In the genomic region with DNA sequence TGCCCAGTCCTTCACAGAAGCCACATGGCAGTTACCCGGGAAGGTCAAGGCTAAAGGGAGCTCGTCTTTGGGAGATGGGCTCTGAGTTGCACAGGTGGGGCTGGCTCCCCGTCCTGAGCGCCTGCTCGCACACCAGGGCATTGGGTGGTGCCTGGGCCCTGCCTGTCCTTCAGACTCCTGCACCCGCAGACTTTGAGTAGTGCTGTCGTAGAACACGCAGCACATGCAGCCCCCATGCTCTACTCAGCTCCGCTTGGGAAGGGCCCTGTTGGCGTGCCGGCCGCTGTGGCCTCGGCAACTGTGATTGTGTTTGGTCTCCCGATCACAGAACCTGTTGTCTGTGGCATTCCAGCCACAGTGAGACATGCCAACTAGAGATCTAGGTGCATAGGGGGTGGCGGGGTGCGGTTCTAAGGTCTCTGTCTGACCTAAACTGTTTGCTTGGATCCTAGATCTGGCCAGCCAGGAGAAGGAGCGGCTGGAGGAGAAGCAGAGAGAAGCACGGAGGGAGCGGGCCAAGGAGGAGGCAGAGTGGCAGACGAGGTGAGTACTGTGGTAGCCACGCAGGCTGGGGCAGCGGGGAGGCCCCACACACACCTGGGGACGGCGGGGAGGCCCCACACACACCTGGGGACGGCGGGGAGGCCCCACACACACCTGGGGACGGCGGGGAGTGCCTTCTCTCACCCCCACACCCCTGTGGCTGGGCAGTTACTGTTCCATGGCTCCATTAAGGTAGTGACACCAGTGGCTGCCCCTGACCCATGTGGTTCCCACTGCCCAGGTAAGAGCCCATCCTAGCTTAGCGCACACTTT, we compare ENCODE assay signal across 25 cellular contexts. TPM values are rescaled to one million over a fixed set of nuclear protein-coding genes. Genes with fewer than 3 reads are reported as not detected.
DNase-seq lines count a peak whose midpoint lies in the region; ATAC-seq and TF ChIP-seq lines count a peak whose summit lies in the region.
"Had no signal": no experiment of that assay in that cellular context is flagged by ENCODE, and none has a peak within 500 bp of the region (broad histone marks: within the 10 kb centered on the region; RNA-seq: fewer than 3 reads in every experiment).

No MANE protein-coding gene starts in this region.

- no peak for DNase-seq in activated naive CD4-positive, alpha-beta T cell treated with anti-CD3 and anti-CD28 coated beads, Interleukin-2, amount 50 U/mL, for 72 hours (ENCODE audit: low spot score in 2 of 2)
- DNase-seq in activated naive CD4-positive, alpha-beta T cell (lab: John Stamatoyannopoulos, UW): no peak
- DNase-seq in RWPE1 (ENCODE audit: low spot score) (no peak), memory B cell (ENCODE audit: low spot score in 2 of 2) (no peak), upper lobe of left lung (peak in 1 of 2 donors; percentile 73), mesenchymal stem cell (no peak)
- DNase-seq: activated CD4-positive, alpha-beta T cell treated with anti-CD3 and anti-CD28 coated beads for 4 hours; activated naive CD8-positive, alpha-beta T cell treated with anti-CD3 and anti-CD28 coated beads, Interleukin-2, amount 10 ng/mL, durations not matched to agents 7 days and 5 days; BE2C; erythroblast; foreskin fibroblast; H7; heart left ventricle; left cardiac atrium; NCI-H1105; NCI-H2029 treated with DMSO at 0.1 percent for 48 hours; NCI-H226; NCI-H774 had no signal

- no peak overlapping the region for H3K14ac ChIP-seq in mesenchymal stem cell (ENCODE audit: low read length in 2 of 2)

- no peak overlapping the region for H3K9ac ChIP-seq in mesenchymal stem cell (ENCODE audit: low read length)

- POLR2A ChIA-PET in RWPE1 (lab: Yijun Ruan, JAX; ENCODE audit: low non-redundant PET): interaction anchor here (0.6 kb wide), 1 partner anchor 95 kb away, joined by 3 read pairs; the partner anchor contains the start of gene RPS21

- H3K27me3 ChIP-seq in upper lobe of left lung (no peaks in the 10 kb centered on the region), mesenchymal stem cell (ENCODE audit: control insufficient read depth in 1 of 2, insufficient read depth in 1 of 2, low read length in 2 of 2) (no peaks in the 10 kb centered on the region)
- H3K27me3 ChIP-seq: BE2C, heart left ventricle, pancreas had no signal

- no peak overlapping the region for H3K23ac ChIP-seq in mesenchymal stem cell (ENCODE audit: low read length in 2 of 2)

- no peak for TF ChIP-seq CTCF in RWPE1 (conservative IDR thresholded peaks at IDR 0.05; ENCODE audit: low read depth)
- no peak for TF ChIP-seq CTCF in upper lobe of left lung (IDR thresholded peaks at IDR 0.05)

- H3K4me3 Mint-ChIP-seq in memory B cell: no peak overlapping the region
- H3K4me3 Mint-ChIP-seq: activated naive CD8-positive, alpha-beta T cell treated with anti-CD3 and anti-CD28 coated beads, Interleukin-2, amount 10 ng/mL, durations not matched to agents 7 days and 5 days; T-helper 1 cell treated with Interleukin-12 subunit alpha and Interleukin-12 subunit beta and Interleukin-4 antibody, amounts not matched to agents 30 μg/mL and 1 μg/mL, for 36 hours had no signal

- no peak overlapping the region for H2BK120ac ChIP-seq in mesenchymal stem cell (ENCODE audit: low read depth, low read length)

- H3K36me3 ChIP-seq in upper lobe of left lung: peaks cover 17 to 88% (median 62%) of the 10 kb centered on the region in 4 donors
- peaks cover 73 to 80% of the 10 kb centered on the region in 2 experiments for H3K36me3 ChIP-seq in mesenchymal stem cell (ENCODE audit: control insufficient read depth in 1 of 2, insufficient read depth in 2 of 2, low read depth in 1 of 2, low read length in 2 of 2)

- H3K9me3 ChIP-seq in upper lobe of left lung (no peaks in the 10 kb centered on the region), mesenchymal stem cell (ENCODE audit: control insufficient read depth, low read length) (no peaks in the 10 kb centered on the region)
- H3K9me3 ChIP-seq: BE2C, heart left ventricle, pancreas had no signal

- no peak for TF ChIP-seq EP300 in upper lobe of left lung (IDR thresholded peaks at IDR 0.05)

- H3K79me1 ChIP-seq in mesenchymal stem cell (replicated peaks; ENCODE audit: low read length, poor library complexity, severe bottlenecking): peaks cover 13% of the 10 kb centered on the region

- H4K91ac ChIP-seq in mesenchymal stem cell (ENCODE audit: low read length): no peak overlapping the region

- peak overlapping the region; percentile 3 for H3K27ac ChIP-seq in RWPE1
- no peak overlapping the region for H3K27ac ChIP-seq in upper lobe of left lung
- H3K27ac ChIP-seq in mesenchymal stem cell (ENCODE audit: low read length, poor library complexity, severe bottlenecking): no peak overlapping the region
- H3K27ac ChIP-seq: heart left ventricle, pancreas, SK-N-MC had no signal

- H2BK5ac ChIP-seq in mesenchymal stem cell (ENCODE audit: low read depth, low read length, poor library complexity, severe bottlenecking): no peak overlapping the region

- H2AK5ac ChIP-seq in mesenchymal stem cell (ENCODE audit: low read length, severe bottlenecking): no peak overlapping the region

- H3K18ac ChIP-seq in mesenchymal stem cell (ENCODE audit: low read depth in 1 of 2, low read length in 2 of 2): no peak overlapping the region

- H3K36me3 Mint-ChIP-seq in activated naive CD4-positive, alpha-beta T cell treated with anti-CD3 and anti-CD28 coated beads, Interleukin-2, amount 50 U/mL, for 72 hours: no peaks in the 10 kb centered on the region
- peaks cover 17% of the 10 kb centered on the region for H3K36me3 Mint-ChIP-seq in memory B cell

- peak overlapping the region; percentile 63 to 79 for H3K27ac Mint-ChIP-seq in activated naive CD4-positive, alpha-beta T cell treated with anti-CD3 and anti-CD28 coated beads, Interleukin-2, amount 50 U/mL, for 72 hours
- H3K27ac Mint-ChIP-seq in memory B cell: peak overlapping the region; percentile 86
- H3K27ac Mint-ChIP-seq: activated naive CD8-positive, alpha-beta T cell treated with anti-CD3 and anti-CD28 coated beads, Interleukin-2, amount 10 ng/mL, durations not matched to agents 7 days and 5 days; activated T-helper 2 cell treated with anti-CD3 and anti-CD28 coated beads, Interferon-gamma antibody, Interleukin-2, Interleukin-4, amounts not matched to agents 10 μg/mL and 5 μg/mL and 100 μg/mL, durations not matched to agents 14 hours and 24 hours and 36 hours; T-helper 1 cell treated with Interleukin-12 subunit alpha and Interleukin-12 subunit beta and Interleukin-4 antibody, amounts not matched to agents 30 μg/mL and 1 μg/mL, for 36 hours had no signal

- no peak overlapping the region for H2BK15ac ChIP-seq in mesenchymal stem cell (ENCODE audit: low read depth, poor library complexity, severe bottlenecking)

- H3K4me3 ChIP-seq in upper lobe of left lung (no peak overlapping the region), mesenchymal stem cell (ENCODE audit: insufficient read depth in 1 of 2, low read depth in 1 of 2, low read length in 2 of 2) (no peak overlapping the region)
- H3K4me3 ChIP-seq: heart left ventricle, pancreas, SK-N-MC had no signal

- ATAC-seq in activated naive CD4-positive, alpha-beta T cell treated with anti-CD3 and anti-CD28 coated beads, Interleukin-2, amount 50 U/mL, for 72 hours: no peak
- peak; percentile 18 for ATAC-seq in memory B cell (ENCODE audit: low read depth)
- ATAC-seq in upper lobe of left lung (ENCODE audit: low FRiP score in 2 of 2): peak; percentile 46 to 56
- ATAC-seq in HG02885 (IDR thresholded peaks at IDR 0.05; ENCODE audit: poor library complexity, unreplicated experiment): no peak
- no peak for ATAC-seq in GM18498 (IDR thresholded peaks at IDR 0.05; ENCODE audit: unreplicated experiment)
- ATAC-seq: naive thymus-derived CD8-positive, alpha-beta T cell; pancreas had no signal

- no peaks in the 10 kb centered on the region for H3K27me3 Mint-ChIP-seq in memory B cell
- H3K27me3 Mint-ChIP-seq: activated naive CD8-positive, alpha-beta T cell treated with anti-CD3 and anti-CD28 coated beads, Interleukin-2, amount 10 ng/mL, durations not matched to agents 7 days and 5 days; naive thymus-derived CD8-positive, alpha-beta T cell had no signal

- no peak overlapping the region for H3K4me2 ChIP-seq in mesenchymal stem cell (ENCODE audit: low read length, poor library complexity, severe bottlenecking)

- no peak overlapping the region for H2BK12ac ChIP-seq in mesenchymal stem cell (ENCODE audit: low read length in 2 of 2)

- H3K4me1 ChIP-seq in upper lobe of left lung (no peaks in the 10 kb centered on the region), mesenchymal stem cell (ENCODE audit: control insufficient read depth, insufficient read depth, low read depth, low read length) (no peaks in the 10 kb centered on the region)
- H3K4me1 ChIP-seq: pancreas had no signal

- no peak overlapping the region for H2AFZ ChIP-seq in mesenchymal stem cell (ENCODE audit: low read depth, low read length)

- CTCF ChIA-PET in RWPE1 (lab: Yijun Ruan, JAX): no interaction called here

- WGBS in upper lobe of left lung, 2 donors: 92 to 96% methylated on average over 17 to 27 of the region's 29 CpGs
- 97% methylated on average over 29 of the region's 29 CpGs for WGBS in mesenchymal stem cell

- H3K9me3 Mint-ChIP-seq in activated naive CD4-positive, alpha-beta T cell treated with anti-CD3 and anti-CD28 coated beads, Interleukin-2, amount 50 U/mL, for 72 hours: no peaks in the 10 kb centered on the region
- no peaks in the 10 kb centered on the region for H3K9me3 Mint-ChIP-seq in memory B cell
- H3K9me3 Mint-ChIP-seq: activated naive CD8-positive, alpha-beta T cell treated with anti-CD3 and anti-CD28 coated beads, Interleukin-2, amount 10 ng/mL, durations not matched to agents 7 days and 5 days; activated T-helper 2 cell treated with anti-CD3 and anti-CD28 coated beads, Interferon-gamma antibody, Interleukin-2, Interleukin-4, amounts not matched to agents 10 μg/mL and 5 μg/mL and 100 μg/mL, durations not matched to agents 14 hours and 24 hours and 36 hours; naive thymus-derived CD8-positive, alpha-beta T cell; T-helper 1 cell treated with Interleukin-12 subunit alpha and Interleukin-12 subunit beta and Interleukin-4 antibody, amounts not matched to agents 30 μg/mL and 1 μg/mL, for 36 hours had no signal

- no peak for TF ChIP-seq POLR2A in upper lobe of left lung (IDR thresholded peaks at IDR 0.05)

- H4K8ac ChIP-seq in mesenchymal stem cell (ENCODE audit: low read length): no peak overlapping the region

- peaks cover 20% of the 10 kb centered on the region for H3K4me1 Mint-ChIP-seq in memory B cell
- H3K4me1 Mint-ChIP-seq: activated naive CD8-positive, alpha-beta T cell treated with anti-CD3 and anti-CD28 coated beads, Interleukin-2, amount 10 ng/mL, durations not matched to agents 7 days and 5 days had no signal

- no peak overlapping the region for H3K4ac ChIP-seq in mesenchymal stem cell (ENCODE audit: low read depth in 1 of 2, low read length in 2 of 2)

RNA-seq across cellular contexts. Expression of gene ADRM1, which starts 11.3 kb away (rescaled TPM):
- 10 to 100 TPM; 92.6 to 93.6 TPM for total RNA-seq in activated naive CD4-positive, alpha-beta T cell treated with anti-CD3 and anti-CD28 coated beads, Interleukin-2, amount 50 U/mL, for 72 hours
- total RNA-seq in upper lobe of left lung: 100 to 1,000 TPM in 2 of 6 donors, 10 to 100 TPM in 4; 57.6 to 158 (median 91.6) TPM
- 99.6 TPM for polyA plus RNA-seq in mesenchymal stem cell (2013, experiment 1 of 2)
- 97.9 TPM for polyA plus RNA-seq in mesenchymal stem cell (2013, experiment 2 of 2)

RNA-seq across cellular contexts. Expression of gene OSBPL2, which starts 53.1 kb away (rescaled TPM):
- total RNA-seq in activated naive CD4-positive, alpha-beta T cell treated with anti-CD3 and anti-CD28 coated beads, Interleukin-2, amount 50 U/mL, for 72 hours: 10 to 100 TPM; 30.0 to 49.5 TPM
- 10 to 100 TPM; 35.7 to 65.0 (median 48.0) TPM for total RNA-seq in upper lobe of left lung
- 22.3 TPM for polyA plus RNA-seq in mesenchymal stem cell (2013, experiment 1 of 2)
- polyA plus RNA-seq in mesenchymal stem cell (2013, experiment 2 of 2): 22.7 TPM

Comparison
In these comparisons a context has a peak if more than half of its experiments do, and no peak if none do; other contexts are left out.
1. ATAC-seq: peak in memory B cell (single experiment) and upper lobe of left lung (2 of 2); none in activated naive CD4-positive, alpha-beta T cell treated with anti-CD3 and anti-CD28 coated beads, Interleukin-2, amount 50 U/mL, for 72 hours (0 of 2), HG02885 (single experiment) and GM18498 (single experiment).